10 cellular contexts compared by ENCODE assay signal in genomic region chr3:56921573-56922571, GRCh38.
DNase-seq lines count a peak whose midpoint lies in the region; ATAC-seq and TF ChIP-seq lines count a peak whose summit lies in the region.
"Had no signal": no experiment of that assay in that cellular context is flagged by ENCODE, and none has a peak within 500 bp of the region (broad histone marks: within the 10 kb centered on the region; RNA-seq: fewer than 3 reads in every experiment).

No MANE protein-coding gene starts in this region.

- no peak for ATAC-seq in naive B cell (ENCODE audit: low read depth in 2 of 2)
- ATAC-seq in GM18870 (IDR thresholded peaks at IDR 0.05; ENCODE audit: unreplicated experiment), result no peak
- ATAC-seq: HCT116 had no signal

- H3K4me1 Mint-ChIP-seq in IgD-negative memory B cell, result peaks cover 49 to 59% (median 50%) of the 10 kb centered on the region in 3 donors
- peaks cover 43 to 60% (median 53%) of the 10 kb centered on the region in 3 donors for H3K4me1 Mint-ChIP-seq in naive B cell

- H3K9me3 Mint-ChIP-seq in IgD-negative memory B cell, result no peaks in the 10 kb centered on the region
- no peaks in the 10 kb centered on the region for H3K9me3 Mint-ChIP-seq in naive B cell

- H3K4me3 Mint-ChIP-seq in IgD-negative memory B cell (peak overlapping the region; percentile 38 to 87 (median 64)), naive B cell (peak overlapping the region; percentile 22 to 74 (median 46))

- H3K27ac Mint-ChIP-seq in IgD-negative memory B cell (peak overlapping the region; percentile 60 to 93 (median 84)), naive B cell (peak overlapping the region in 4 of 6 donors; percentile 4 to 96 (median 52))

- no peaks in the 10 kb centered on the region for H3K27me3 Mint-ChIP-seq in IgD-negative memory B cell
- no peaks in the 10 kb centered on the region for H3K27me3 Mint-ChIP-seq in naive B cell

- H3K36me3 Mint-ChIP-seq in IgD-negative memory B cell, result no peaks in the 10 kb centered on the region
- H3K36me3 Mint-ChIP-seq in naive B cell, result no peaks in the 10 kb centered on the region

- H3K4me3 ChIP-seq in AG09309 (ENCODE audit: control insufficient read depth, low read depth, low read length), result no peak overlapping the region

- no peak for TF ChIP-seq CTCF in AG09309 (IDR thresholded peaks at IDR 0.05; ENCODE audit: control insufficient read depth, insufficient read depth, low read depth, low read length, missing control alignments)

- DNase-seq in AG09309 (ENCODE audit: low read depth) (peak; percentile 71), astrocyte of the hippocampus (ENCODE audit: low read depth, low spot score) (peak; percentile 44), naive B cell (no peak), NCI-H345 (lab: John Stamatoyannopoulos, UW) (no peak), HCEC 1CT (no peak), NCI-H1105 (lab: John Stamatoyannopoulos, UW) (no peak)
- DNase-seq: NCI-H187 treated with DMSO at 0.1 percent for 48 hours had no signal

Comparison
In these comparisons a context has a peak if more than half of its experiments do, and no peak if none do; other contexts are left out.
1. DNase-seq: peak in AG09309 (single experiment) and astrocyte of the hippocampus (single experiment); none in naive B cell (single experiment), NCI-H345 (single experiment), HCEC 1CT (single experiment) and NCI-H1105 (single experiment).